Comparison of ENCODE assay signal across 8 cellular contexts in the genomic region with DNA sequence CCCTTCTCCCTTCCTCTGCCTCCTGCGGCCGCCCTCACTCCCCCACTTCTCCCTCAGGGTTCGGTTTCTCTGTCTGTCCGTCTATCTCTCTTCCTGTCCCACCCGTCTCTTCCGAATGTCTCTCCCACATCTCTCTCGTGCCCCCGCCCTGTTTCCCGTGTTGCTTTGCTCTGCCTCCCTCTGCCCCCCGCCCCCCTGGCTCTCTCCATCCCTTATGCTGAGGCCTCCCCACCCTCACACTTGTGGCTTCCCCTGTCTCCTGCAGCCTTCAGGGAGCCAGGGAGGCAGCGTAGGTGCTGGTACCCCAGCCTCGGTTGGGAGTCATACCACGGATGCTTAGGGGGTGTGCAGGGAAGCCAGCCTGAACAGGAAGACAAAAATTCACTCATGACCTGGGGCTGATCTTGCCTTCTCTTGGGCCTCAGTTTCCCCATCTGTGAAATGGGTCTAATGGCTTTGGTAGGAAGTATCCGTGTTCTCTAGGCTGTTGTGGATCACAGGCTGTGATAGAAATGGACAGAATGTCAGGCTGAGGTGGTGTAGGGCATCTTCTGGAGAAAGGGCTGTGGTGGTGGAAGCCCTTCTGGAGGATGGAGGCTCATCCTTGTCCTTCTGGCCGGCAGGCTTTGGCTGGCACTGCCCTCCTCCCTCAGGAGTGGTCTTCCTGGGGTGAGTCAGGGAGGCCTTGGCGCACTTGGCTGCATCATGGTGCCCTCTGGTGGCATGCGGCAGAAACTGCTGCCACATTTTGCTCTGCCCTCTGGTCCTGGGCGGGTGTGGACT. TPM values are rescaled to one million over a fixed set of nuclear protein-coding genes. Genes with fewer than 3 reads are reported as not detected.
DNase-seq lines count a peak whose midpoint lies in the region; ATAC-seq and TF ChIP-seq lines count a peak whose summit lies in the region.

No MANE protein-coding gene starts in this region.

- H3K9me3 ChIP-seq in OCI-LY7 (ENCODE audit: low read length): no peaks in the 10 kb centered on the region
- H3K9me3 ChIP-seq in neural progenitor cell (ENCODE audit: low read depth): no peaks in the 10 kb centered on the region

- no peak overlapping the region for H3K4me3 ChIP-seq in OCI-LY7 (ENCODE audit: low read depth, low read length, poor library complexity, severe bottlenecking)
- H3K4me3 ChIP-seq in fibroblast of mammary gland (ENCODE audit: control insufficient read depth, low read depth, low read length): no peak overlapping the region
- no peak overlapping the region for H3K4me3 ChIP-seq in neural progenitor cell

- peak; percentile 87 for DNase-seq in COLO668 (lab: John Stamatoyannopoulos, UW; ENCODE audit: unreplicated experiment)
- peak; percentile 76 for DNase-seq in HT1080 (ENCODE audit: low read depth)
- peak; percentile 61 for DNase-seq in OCI-LY7 (ENCODE audit: low spot score)
- peak; percentile 54 for DNase-seq in activated T-cell treated with anti-CD3 and anti-CD28 coated beads, Interleukin-2, amount 50 U/mL, for 4 hours
- DNase-seq in fibroblast of mammary gland (ENCODE audit: low read depth): peak; percentile 72
- DNase-seq in neural progenitor cell (ENCODE audit: low spot score): peak; percentile 86
- DNase-seq in stromal cell of bone marrow (ENCODE audit: low read depth): peak; percentile 36

- H3K79me2 ChIP-seq in OCI-LY7 (ENCODE audit: insufficient read depth, low read depth, low read length) (no peaks in the 10 kb centered on the region), neural progenitor cell (ENCODE audit: low read depth) (no peaks in the 10 kb centered on the region)

- ATAC-seq in activated T-cell treated with anti-CD3 and anti-CD28 coated beads, Interleukin-2, amount 50 U/mL, for 4 hours: peak; percentile 63 to 78
- no peak for ATAC-seq in GM21529 (IDR thresholded peaks at IDR 0.05; ENCODE audit: unreplicated experiment)

- H3K4me3 Mint-ChIP-seq in activated T-cell treated with anti-CD3 and anti-CD28 coated beads, Interleukin-2, amount 50 U/mL, for 4 hours: no peak overlapping the region
- peak overlapping the region; percentile 64 for H3K4me3 Mint-ChIP-seq in neural progenitor cell

- no peaks in the 10 kb centered on the region for H3K4me1 Mint-ChIP-seq in activated T-cell treated with anti-CD3 and anti-CD28 coated beads, Interleukin-2, amount 50 U/mL, for 4 hours (ENCODE audit: low read depth)
- H3K4me1 Mint-ChIP-seq in neural progenitor cell: peaks cover 30% of the 10 kb centered on the region

- TF ChIP-seq CTCF in OCI-LY7 (conservative IDR thresholded peaks at IDR 0.05; ENCODE audit: low read length): peak; percentile 87
- peak; percentile 83 for TF ChIP-seq CTCF in fibroblast of mammary gland (conservative IDR thresholded peaks at IDR 0.05; ENCODE audit: control insufficient read depth, insufficient read depth, low read depth, low read length)
- peak; percentile 98 for TF ChIP-seq CTCF in neural progenitor cell (IDR thresholded peaks at IDR 0.05)

- no peaks in the 10 kb centered on the region for H4K20me1 ChIP-seq in OCI-LY7 (ENCODE audit: insufficient read depth, low read length)
- no peaks in the 10 kb centered on the region for H4K20me1 ChIP-seq in neural progenitor cell (ENCODE audit: low read depth)

- no peaks in the 10 kb centered on the region for H3K9me2 ChIP-seq in OCI-LY7 (ENCODE audit: insufficient read depth, low read length)

- intact Hi-C loops in OCI-LY7 (cut with micrococcal nuclease; ENCODE audit: unreplicated experiment): loop anchor here (1.0 to 10.0 kb wide), 4 partner anchors 52 to 148 kb away; a partner anchor contains a TSS

- H2AFZ ChIP-seq in OCI-LY7 (ENCODE audit: low read length) (no peak overlapping the region), neural progenitor cell (replicated peaks) (no peak overlapping the region)

- no TSS peak for BruUV-seq in OCI-LY7 (replicated peaks; lab: Mats Ljungman, UMichigan)

- H3K27ac Mint-ChIP-seq in neural progenitor cell: peak overlapping the region; percentile 98

- H3K27me3 Mint-ChIP-seq in activated T-cell treated with anti-CD3 and anti-CD28 coated beads, Interleukin-2, amount 50 U/mL, for 4 hours (ENCODE audit: low read depth): peaks cover 14% of the 10 kb centered on the region
- H3K27me3 Mint-ChIP-seq in neural progenitor cell (ENCODE audit: insufficient read depth, low read depth): peaks cover 17% of the 10 kb centered on the region

- no peaks in the 10 kb centered on the region for H3K36me3 Mint-ChIP-seq in activated T-cell treated with anti-CD3 and anti-CD28 coated beads, Interleukin-2, amount 50 U/mL, for 4 hours (ENCODE audit: insufficient read depth)
- no peaks in the 10 kb centered on the region for H3K36me3 Mint-ChIP-seq in neural progenitor cell

- CTCF ChIA-PET in OCI-LY7 (lab: Charles Lee; ENCODE audit: unreplicated experiment): interaction anchor here (0.9 kb wide), 1 partner anchor 57 kb away, joined by 3 read pairs; no protein-coding TSS in a partner anchor

- H3K9ac ChIP-seq in neural progenitor cell: no peak overlapping the region

- no peaks in the 10 kb centered on the region for H3K9me3 Mint-ChIP-seq in activated T-cell treated with anti-CD3 and anti-CD28 coated beads, Interleukin-2, amount 50 U/mL, for 4 hours
- H3K9me3 Mint-ChIP-seq in neural progenitor cell: peaks cover 2% of the 10 kb centered on the region

- H3K36me3 ChIP-seq in OCI-LY7 (ENCODE audit: insufficient read depth, low read length) (no peaks in the 10 kb centered on the region), neural progenitor cell (no peaks in the 10 kb centered on the region)

- H3K4me1 ChIP-seq in OCI-LY7 (ENCODE audit: insufficient read depth, low read length, poor library complexity, severe bottlenecking) (no peaks in the 10 kb centered on the region), neural progenitor cell (peaks cover 25% of the 10 kb centered on the region)

- H3F3A ChIP-seq in neural progenitor cell (ENCODE audit: low read depth): peaks cover 11% of the 10 kb centered on the region

- no peaks in the 10 kb centered on the region for H3K27me3 ChIP-seq in neural progenitor cell

- POLR2A ChIA-PET in OCI-LY7 (lab: Charles Lee): no interaction called here

- H3K4me2 ChIP-seq in OCI-LY7 (ENCODE audit: low read length): no peak overlapping the region
- H3K4me2 ChIP-seq in neural progenitor cell: no peak overlapping the region

- H3K27ac ChIP-seq in OCI-LY7 (ENCODE audit: low read depth, low read length, poor library complexity, severe bottlenecking) (no peak overlapping the region), neural progenitor cell (no peak overlapping the region)

RNA-seq across cellular contexts. Expression of a gene that starts 55.5 kb away (rescaled TPM):
- 0.90 and 0.97 TPM in 2 replicates for total RNA-seq in HT1080 (2014; rRNA removed; shearing (Covaris generic))
- 0.29 and 0.62 TPM in 2 replicates for polyA plus RNA-seq in HT1080 (2015; cell fraction: cytosol; rRNA removed)
- polyA plus RNA-seq in HT1080 (2015; cell fraction: nucleus; rRNA removed): 0.34 and 0.91 TPM in 2 replicates
- not detected in 2 replicates for total RNA-seq in OCI-LY7 (2014; rRNA removed; shearing (Covaris generic))
- total RNA-seq in OCI-LY7 (2022) (not detected in 2 replicates), neural progenitor cell (ENCODE audit: low replicate concordance) (2.1 TPM in 1 of 2 replicates, not detected in the other)
- total RNA-seq in activated T-cell treated with anti-CD3 and anti-CD28 coated beads, Interleukin-2, amount 50 U/mL, for 4 hours: under 1 TPM in 2 of 3 donors, not detected in 1; 0.20 to 0.22 TPM

Comparison
In these comparisons a context has a peak if more than half of its experiments do, and no peak if none do; other contexts are left out.
1. DNase-seq: peak in every context shown above with its lines; median percentile 87 in COLO668; 86 in neural progenitor cell; 76 in HT1080; 72 in fibroblast of mammary gland; 61 in OCI-LY7; 54 in activated T-cell treated with anti-CD3 and anti-CD28 coated beads, Interleukin-2, amount 50 U/mL, for 4 hours; 36 in stromal cell of bone marrow.